1 cellular context compared by ENCODE assay signal in genomic region chr15:52568569-52569243, GRCh38.
TF ChIP-seq lines count a peak whose summit lies in the region.

Gene ARPP19 (minus strand): TSS chr15:52569030. CDS start chr15:52568892, 138 bp downstream.

TF ChIP-seq in HEK293, 187 proteins besides CTCF, POLR2A, EP300 and RAD21 (continued from another document):
- no peak for TF ChIP-seq ZNF223 (tag by site-specific recombination; IDR thresholded peaks at IDR 0.05)
- TF ChIP-seq FEZF1 (tag by site-specific recombination; IDR thresholded peaks at IDR 0.05), result peak; percentile 31; the same call in 1 of the 2 replicates
- peak; percentile 97 for TF ChIP-seq KLF8 (tag by site-specific recombination; IDR thresholded peaks at IDR 0.05)
- no peak for TF ChIP-seq ZNF37A (tag by site-specific recombination; IDR thresholded peaks at IDR 0.05)
- TF ChIP-seq ZFP37 (tag by site-specific recombination; IDR thresholded peaks at IDR 0.05), result no peak
- no peak for TF ChIP-seq ZNF645 (tag by site-specific recombination; IDR thresholded peaks at IDR 0.05)
- no peak; the same call in 1 of the 2 replicates for TF ChIP-seq ZNF596 (tag by site-specific recombination; IDR thresholded peaks at IDR 0.05)
- TF ChIP-seq, protein P1, sequence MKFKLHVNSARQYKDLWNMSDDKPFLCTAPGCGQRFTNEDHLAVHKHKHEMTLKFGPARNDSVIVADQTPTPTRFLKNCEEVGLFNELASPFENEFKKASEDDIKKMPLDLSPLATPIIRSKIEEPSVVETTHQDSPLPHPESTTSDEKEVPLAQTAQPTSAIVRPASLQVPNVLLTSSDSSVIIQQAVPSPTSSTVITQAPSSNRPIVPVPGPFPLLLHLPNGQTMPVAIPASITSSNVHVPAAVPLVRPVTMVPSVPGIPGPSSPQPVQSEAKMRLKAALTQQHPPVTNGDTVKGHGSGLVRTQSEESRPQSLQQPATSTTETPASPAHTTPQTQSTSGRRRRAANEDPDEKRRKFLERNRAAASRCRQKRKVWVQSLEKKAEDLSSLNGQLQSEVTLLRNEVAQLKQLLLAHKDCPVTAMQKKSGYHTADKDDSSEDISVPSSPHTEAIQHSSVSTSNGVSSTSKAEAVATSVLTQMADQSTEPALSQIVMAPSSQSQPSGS (tag by site-specific recombination; IDR thresholded peaks at IDR 0.05; ENCODE audit: low read depth), result peak; percentile 51; the same call in 1 of the 2 replicates
- peak; percentile 14; the same call in 1 of the 2 replicates for TF ChIP-seq ZNF146 (tag by site-specific recombination; IDR thresholded peaks at IDR 0.05)
- no peak for TF ChIP-seq ZSCAN23 (tag by site-specific recombination; IDR thresholded peaks at IDR 0.05)
- no peak for TF ChIP-seq GLI2 (tag by site-specific recombination; IDR thresholded peaks at IDR 0.05; ENCODE audit: borderline replicate concordance, low read depth)
- TF ChIP-seq ZNF221 (tag by site-specific recombination; IDR thresholded peaks at IDR 0.05; ENCODE audit: borderline replicate concordance), result no peak
- TF ChIP-seq ZNF785 (tag by site-specific recombination; IDR thresholded peaks at IDR 0.05), result no peak
- peak; percentile 46; the same call in 1 of the 2 replicates for TF ChIP-seq WT1 (tag by site-specific recombination; IDR thresholded peaks at IDR 0.05)
- TF ChIP-seq YY1 (tag by site-specific recombination; IDR thresholded peaks at IDR 0.05), result peak; percentile 89
- peak; percentile 58; the same call in 1 of the 2 replicates for TF ChIP-seq ZNF324 (tag by site-specific recombination; IDR thresholded peaks at IDR 0.05)
- TF ChIP-seq ZNF169 (tag by site-specific recombination; IDR thresholded peaks at IDR 0.05), result no peak
- TF ChIP-seq HOXA7 (CRISPR knock-in tag; IDR thresholded peaks at IDR 0.05; ENCODE audit: borderline replicate concordance), result no peak
- no peak for TF ChIP-seq REPIN1 (tag by site-specific recombination; IDR thresholded peaks at IDR 0.05; ENCODE audit: low read depth)
- TF ChIP-seq ZNF473 (tag by site-specific recombination; IDR thresholded peaks at IDR 0.05), result no peak
- TF ChIP-seq YY2 (tag by site-specific recombination; IDR thresholded peaks at IDR 0.05), result peak; percentile 80
- peak; percentile 88 for TF ChIP-seq SP2 (tag by site-specific recombination; IDR thresholded peaks at IDR 0.05)
- TF ChIP-seq, protein P2, sequence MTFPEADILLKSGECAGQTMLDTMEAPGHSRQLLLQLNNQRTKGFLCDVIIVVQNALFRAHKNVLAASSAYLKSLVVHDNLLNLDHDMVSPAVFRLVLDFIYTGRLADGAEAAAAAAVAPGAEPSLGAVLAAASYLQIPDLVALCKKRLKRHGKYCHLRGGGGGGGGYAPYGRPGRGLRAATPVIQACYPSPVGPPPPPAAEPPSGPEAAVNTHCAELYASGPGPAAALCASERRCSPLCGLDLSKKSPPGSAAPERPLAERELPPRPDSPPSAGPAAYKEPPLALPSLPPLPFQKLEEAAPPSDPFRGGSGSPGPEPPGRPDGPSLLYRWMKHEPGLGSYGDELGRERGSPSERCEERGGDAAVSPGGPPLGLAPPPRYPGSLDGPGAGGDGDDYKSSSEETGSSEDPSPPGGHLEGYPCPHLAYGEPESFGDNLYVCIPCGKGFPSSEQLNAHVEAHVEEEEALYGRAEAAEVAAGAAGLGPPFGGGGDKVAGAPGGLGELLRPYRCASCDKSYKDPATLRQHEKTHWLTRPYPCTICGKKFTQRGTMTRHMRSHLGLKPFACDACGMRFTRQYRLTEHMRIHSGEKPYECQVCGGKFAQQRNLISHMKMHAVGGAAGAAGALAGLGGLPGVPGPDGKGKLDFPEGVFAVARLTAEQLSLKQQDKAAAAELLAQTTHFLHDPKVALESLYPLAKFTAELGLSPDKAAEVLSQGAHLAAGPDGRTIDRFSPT (tag by site-specific recombination; IDR thresholded peaks at IDR 0.05), result peak; percentile 68
- TF ChIP-seq, protein P3, sequence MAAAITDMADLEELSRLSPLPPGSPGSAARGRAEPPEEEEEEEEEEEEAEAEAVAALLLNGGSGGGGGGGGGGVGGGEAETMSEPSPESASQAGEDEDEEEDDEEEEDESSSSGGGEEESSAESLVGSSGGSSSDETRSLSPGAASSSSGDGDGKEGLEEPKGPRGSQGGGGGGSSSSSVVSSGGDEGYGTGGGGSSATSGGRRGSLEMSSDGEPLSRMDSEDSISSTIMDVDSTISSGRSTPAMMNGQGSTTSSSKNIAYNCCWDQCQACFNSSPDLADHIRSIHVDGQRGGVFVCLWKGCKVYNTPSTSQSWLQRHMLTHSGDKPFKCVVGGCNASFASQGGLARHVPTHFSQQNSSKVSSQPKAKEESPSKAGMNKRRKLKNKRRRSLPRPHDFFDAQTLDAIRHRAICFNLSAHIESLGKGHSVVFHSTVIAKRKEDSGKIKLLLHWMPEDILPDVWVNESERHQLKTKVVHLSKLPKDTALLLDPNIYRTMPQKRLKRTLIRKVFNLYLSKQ (tag by site-specific recombination; IDR thresholded peaks at IDR 0.05; ENCODE audit: borderline replicate concordance), result no peak
